1 cellular context compared by ENCODE assay signal in the genomic region with DNA sequence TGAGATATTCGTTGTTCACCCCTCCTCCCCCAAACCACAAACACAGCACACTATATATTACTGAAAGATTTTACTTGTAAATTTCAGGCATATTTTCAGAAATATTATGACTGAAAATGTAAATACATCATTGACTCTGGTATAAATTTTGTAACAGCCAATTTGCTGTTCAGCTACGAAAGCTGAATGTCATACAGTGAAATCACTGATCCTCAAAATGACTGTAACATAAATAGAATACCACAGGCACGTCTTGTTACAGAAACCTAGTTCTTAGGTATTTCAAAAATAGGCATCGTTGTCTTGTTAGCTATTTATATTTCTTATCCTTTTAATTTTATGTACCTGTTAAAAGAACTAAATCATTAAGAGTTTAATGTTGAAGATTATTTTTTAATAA.
TF ChIP-seq lines count a peak whose summit lies in the region.

No MANE protein-coding gene starts in this region.

TF ChIP-seq in HepG2, 621 proteins besides CTCF, POLR2A, EP300 and RAD21:
- TF ChIP-seq ZNF280B (CRISPR knock-in tag; IDR thresholded peaks at IDR 0.05; ENCODE audit: borderline replicate concordance), result no peak
- TF ChIP-seq ARID4A (CRISPR knock-in tag; IDR thresholded peaks at IDR 0.05; ENCODE audit: borderline replicate concordance), result no peak
- TF ChIP-seq SIN3B (IDR thresholded peaks at IDR 0.05; ENCODE audit: low read length), result no peak
- TF ChIP-seq ZNF556 (CRISPR knock-in tag; IDR thresholded peaks at IDR 0.05; ENCODE audit: borderline replicate concordance), result no peak
- no peak for TF ChIP-seq ZNF496 (CRISPR knock-in tag; IDR thresholded peaks at IDR 0.05; ENCODE audit: insufficient replicate concordance)
- TF ChIP-seq, protein P1, sequence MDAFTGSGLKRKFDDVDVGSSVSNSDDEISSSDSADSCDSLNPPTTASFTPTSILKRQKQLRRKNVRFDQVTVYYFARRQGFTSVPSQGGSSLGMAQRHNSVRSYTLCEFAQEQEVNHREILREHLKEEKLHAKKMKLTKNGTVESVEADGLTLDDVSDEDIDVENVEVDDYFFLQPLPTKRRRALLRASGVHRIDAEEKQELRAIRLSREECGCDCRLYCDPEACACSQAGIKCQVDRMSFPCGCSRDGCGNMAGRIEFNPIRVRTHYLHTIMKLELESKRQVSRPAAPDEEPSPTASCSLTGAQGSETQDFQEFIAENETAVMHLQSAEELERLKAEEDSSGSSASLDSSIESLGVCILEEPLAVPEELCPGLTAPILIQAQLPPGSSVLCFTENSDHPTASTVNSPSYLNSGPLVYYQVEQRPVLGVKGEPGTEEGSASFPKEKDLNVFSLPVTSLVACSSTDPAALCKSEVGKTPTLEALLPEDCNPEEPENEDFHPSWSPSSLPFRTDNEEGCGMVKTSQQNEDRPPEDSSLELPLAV (CRISPR knock-in tag; conservative IDR thresholded peaks at IDR 0.05; ENCODE audit: low read depth), result no peak
- no peak for TF ChIP-seq DNMT1 (CRISPR knock-in tag; IDR thresholded peaks at IDR 0.05)
- TF ChIP-seq ARID5B (CRISPR knock-in tag; IDR thresholded peaks at IDR 0.05), result no peak
- no peak for TF ChIP-seq ARNT2 (CRISPR knock-in tag; IDR thresholded peaks at IDR 0.05; ENCODE audit: low read depth)
- no peak for TF ChIP-seq ZNF691 (CRISPR knock-in tag; IDR thresholded peaks at IDR 0.05; ENCODE audit: borderline replicate concordance, low read depth)
- no peak for TF ChIP-seq ZNF234 (CRISPR knock-in tag; conservative IDR thresholded peaks at IDR 0.05)
- TF ChIP-seq MTF1 (CRISPR knock-in tag; IDR thresholded peaks at IDR 0.05), result no peak
